ENCODE assay signal across 8 cellular contexts in the genomic region with DNA sequence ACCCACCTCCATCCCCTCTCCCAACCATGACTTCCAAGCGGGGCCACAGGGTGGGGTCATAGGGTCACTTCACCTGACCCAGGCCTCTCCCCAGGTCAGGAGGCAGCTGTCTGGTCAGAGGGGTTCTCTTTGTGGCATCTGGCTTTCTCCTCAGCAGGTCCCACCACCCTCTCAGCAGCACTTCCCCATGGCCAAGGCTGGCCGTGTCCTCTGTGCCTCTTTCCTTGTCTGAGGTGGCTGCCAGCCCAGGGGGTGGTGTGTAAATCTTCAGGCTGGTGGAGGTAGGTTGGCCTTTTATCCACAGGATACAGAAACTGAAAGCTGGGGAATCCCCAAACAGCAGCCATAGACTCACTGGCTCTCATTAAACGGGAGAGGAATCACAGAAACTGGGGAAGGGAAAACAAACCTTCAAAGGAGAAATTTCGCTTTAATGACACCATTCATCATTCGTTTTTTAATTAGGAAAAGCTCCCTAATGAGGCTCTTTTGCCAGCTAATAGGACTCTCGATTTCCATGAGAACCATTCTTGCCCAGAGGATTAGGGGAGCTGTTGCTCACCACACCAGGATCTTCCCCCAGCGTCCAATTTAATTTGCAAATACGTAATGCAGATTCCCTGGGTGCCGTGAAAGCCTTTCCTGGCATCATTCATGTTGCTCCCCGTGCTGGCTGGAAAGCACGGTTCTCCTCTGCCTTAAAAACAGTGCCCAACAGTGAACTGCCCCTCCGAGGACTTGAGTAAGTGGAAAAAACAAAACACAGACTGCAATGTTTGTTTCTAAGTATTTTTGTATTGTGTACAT. TPM values are rescaled to one million over a fixed set of nuclear protein-coding genes. Genes with fewer than 3 reads are reported as not detected.
DNase-seq lines count a peak whose midpoint lies in the region; ATAC-seq, FAIRE-seq and TF ChIP-seq lines count a peak whose summit lies in the region.

No MANE protein-coding gene starts in this region.

- H3K27ac Mint-ChIP-seq in astrocyte (ENCODE audit: unreplicated experiment): no peak overlapping the region
- H3K27ac Mint-ChIP-seq in memory B cell: no peak overlapping the region

- no peaks in the 10 kb centered on the region for H3K9me3 ChIP-seq in BLaER1
- H3K9me3 ChIP-seq in astrocyte (ENCODE audit: insufficient read depth, low read depth, low read length): no peaks in the 10 kb centered on the region

- no peak for TF ChIP-seq CTCF in astrocyte (IDR thresholded peaks at IDR 0.05; ENCODE audit: insufficient read depth, low read depth, low read length)

- ATAC-seq in memory B cell (ENCODE audit: low read depth): peak; percentile 39

- no peak overlapping the region for H3K4me3 Mint-ChIP-seq in astrocyte (ENCODE audit: unreplicated experiment)
- peak overlapping the region; percentile 24 for H3K4me3 Mint-ChIP-seq in memory B cell

- H3K4me3 ChIP-seq in BLaER1 (no peak overlapping the region), astrocyte (ENCODE audit: insufficient read depth, low read depth, low read length) (no peak overlapping the region)

- peak overlapping the region; percentile 38 for H3K27ac ChIP-seq in BLaER1
- no peak overlapping the region for H3K27ac ChIP-seq in astrocyte (ENCODE audit: low read depth, low read length)

- H3K9ac ChIP-seq in BLaER1 (0 out of 2 replicates have a peak overlapping the region, but pooled peaks have one; percentile 41), astrocyte (ENCODE audit: low read length) (peak overlapping the region; percentile 13)

- H3K4me1 Mint-ChIP-seq in astrocyte (ENCODE audit: low read depth, unreplicated experiment) (no peaks in the 10 kb centered on the region), memory B cell (peaks cover 12% of the 10 kb centered on the region)

- no peak for FAIRE-seq in astrocyte (lab: Jason Lieb, UNC)

- H3K36me3 ChIP-seq in BLaER1 (no peaks in the 10 kb centered on the region), astrocyte (ENCODE audit: insufficient read depth, low read length) (no peaks in the 10 kb centered on the region)

- H3K4me1 ChIP-seq in BLaER1 (peaks cover 21% of the 10 kb centered on the region), astrocyte (ENCODE audit: insufficient read depth, low read length) (no peaks in the 10 kb centered on the region)

- H4K20me1 ChIP-seq in BLaER1 (no peaks in the 10 kb centered on the region), astrocyte (ENCODE audit: insufficient read depth, low read length) (no peaks in the 10 kb centered on the region)

- H3K27me3 Mint-ChIP-seq in astrocyte (ENCODE audit: low read depth, unreplicated experiment) (peaks cover 13% of the 10 kb centered on the region), memory B cell (peaks cover 2% of the 10 kb centered on the region)

- H3K27me3 ChIP-seq in BLaER1 (no peaks in the 10 kb centered on the region), astrocyte (ENCODE audit: insufficient read depth, low read length) (no peaks in the 10 kb centered on the region)

- DNase-seq in NCI-H69 (lab: John Stamatoyannopoulos, UW) (peak; percentile 60), astrocyte (ENCODE audit: low read depth) (no peak), memory B cell (ENCODE audit: low spot score in 2 of 2) (no peak), 8988T (no peak), cerebellum (ENCODE audit: low spot score) (no peak), GM19240 (ENCODE audit: insufficient read length, low spot score) (no peak), LoVo (ENCODE audit: low spot score) (no peak)

- H3K36me3 Mint-ChIP-seq in astrocyte (ENCODE audit: low read depth, unreplicated experiment): peaks cover 2% of the 10 kb centered on the region
- H3K36me3 Mint-ChIP-seq in memory B cell: no peaks in the 10 kb centered on the region

- H3K79me2 ChIP-seq in astrocyte (ENCODE audit: insufficient read depth, low read length): no peaks in the 10 kb centered on the region

- H3K4me2 ChIP-seq in BLaER1: peak overlapping the region; percentile 37
- H3K4me2 ChIP-seq in astrocyte (ENCODE audit: low read length): peak overlapping the region; percentile 65

- H3K9me3 Mint-ChIP-seq in astrocyte (ENCODE audit: unreplicated experiment) (no peaks in the 10 kb centered on the region), memory B cell (no peaks in the 10 kb centered on the region)

- H2AFZ ChIP-seq in astrocyte (ENCODE audit: low read depth, low read length): peak overlapping the region; percentile 48

RNA-seq across cellular contexts. Expression of a gene that starts 18.0 kb away (rescaled TPM):
- total RNA-seq in astrocyte: 15.3 and 16.2 TPM in 2 replicates
- total RNA-seq in cerebellum: 32.9 TPM

RNA-seq across cellular contexts. Expression of a gene that starts 26.0 kb away (rescaled TPM):
- total RNA-seq in astrocyte (148 and 168 TPM in 2 replicates), cerebellum (221 TPM)

RNA-seq across cellular contexts. Expression of a gene that starts 58.4 kb away (rescaled TPM):
- total RNA-seq in astrocyte (1.1 and 1.4 TPM in 2 replicates), cerebellum (5.0 TPM)
